10 cellular contexts compared by ENCODE assay signal in the genomic region with DNA sequence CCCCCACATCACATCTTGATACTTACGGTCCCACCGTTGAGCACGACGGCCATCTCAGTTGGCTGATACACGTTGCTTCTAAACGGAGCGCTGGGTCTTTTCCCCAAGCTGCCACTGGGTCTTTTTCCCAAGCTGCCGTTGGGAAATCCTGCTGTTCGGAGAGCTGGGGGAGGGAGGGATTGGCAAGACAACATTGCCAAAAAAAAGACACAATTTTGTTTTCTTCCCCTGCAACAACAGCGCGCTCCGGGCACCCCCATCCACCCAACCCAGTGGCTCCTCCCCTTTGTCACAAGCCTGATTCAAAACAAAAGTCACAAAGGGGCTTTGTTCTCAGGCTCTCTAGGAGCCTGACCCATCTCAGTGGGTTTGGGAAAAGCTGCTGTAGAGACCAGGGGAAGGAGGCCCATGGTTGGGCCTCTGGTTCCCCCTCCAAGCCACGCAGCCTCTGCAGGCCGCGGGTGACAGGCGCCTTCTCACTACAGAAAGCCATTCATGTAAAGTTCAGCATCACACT. TPM values are rescaled to one million over a fixed set of nuclear protein-coding genes. Genes with fewer than 3 reads are reported as not detected.
DNase-seq lines count a peak whose midpoint lies in the region; ATAC-seq, FAIRE-seq and TF ChIP-seq lines count a peak whose summit lies in the region.
"Had no signal": no experiment of that assay in that cellular context is flagged by ENCODE, and none has a peak within 500 bp of the region (broad histone marks: within the 10 kb centered on the region; RNA-seq: fewer than 3 reads in every experiment).

No MANE protein-coding gene starts in this region.

- no peak for FAIRE-seq in kidney (lab: Jason Lieb, UNC)

- TF ChIP-seq CTCF in kidney (IDR thresholded peaks at IDR 0.05; ENCODE audit: borderline replicate concordance, extremely low read depth, insufficient read depth) (no peak), BE2C (IDR thresholded peaks at IDR 0.05; ENCODE audit: low read depth, low read length) (no peak)

- ATAC-seq in Right ventricle myocardium superior (ENCODE audit: poor library complexity) = peak; percentile 27
- ATAC-seq: CD8-positive, alpha-beta T cell had no signal

- H3K27me3 ChIP-seq in BE2C = no peaks in the 10 kb centered on the region

- H3K4me3 ChIP-seq in kidney (ENCODE audit: low read length in 2 of 2) (no peak overlapping the region), BE2C (ENCODE audit: low read depth, low read length) (no peak overlapping the region)

- H3K9me3 ChIP-seq in kidney (ENCODE audit: control insufficient read depth in 1 of 2, low read length in 2 of 2) (no peaks in the 10 kb centered on the region), BE2C (no peaks in the 10 kb centered on the region)

- H3K4me1 ChIP-seq in kidney (ENCODE audit: control insufficient read depth in 1 of 2, insufficient read depth in 1 of 2, low read depth in 1 of 2, low read length in 2 of 2) (peaks cover 0 to 4% of the 10 kb centered on the region in 2 donors), BE2C (no peaks in the 10 kb centered on the region)

- H3K36me3 ChIP-seq in kidney (ENCODE audit: control insufficient read depth in 1 of 2, insufficient read depth in 2 of 2, low read length in 2 of 2) = peaks cover 5 to 21% of the 10 kb centered on the region in 2 donors
- no peaks in the 10 kb centered on the region for H3K36me3 ChIP-seq in BE2C

- peak overlapping the region; percentile 99 for H3K27ac ChIP-seq in temporal lobe (ENCODE audit: low read depth, low read length)
- no peak overlapping the region for H3K27ac ChIP-seq in kidney (ENCODE audit: low read depth in 2 of 2, low read length in 2 of 2)

- DNase-seq in anterior cingulate cortex (lab: John Stamatoyannopoulos, UW) (peak in 55 of 58 donors; percentile 32 to 95 (median 81)), Right ventricle myocardium superior (no peak), midbrain (lab: John Stamatoyannopoulos, UW) (peak; percentile 93), kidney (no peak), COLO668 (lab: John Stamatoyannopoulos, UW; ENCODE audit: unreplicated experiment) (no peak), BE2C (no peak)
- DNase-seq: CD8-positive, alpha-beta T cell; NCI-H1930; NCI-H748 treated with DMSO at 0.1 percent for 48 hours had no signal

- intact Hi-C loops in Right ventricle myocardium superior (cut with DNase I) (no loop called here), kidney (cut with DNase I) (no loop called here)

- H3K9ac ChIP-seq in kidney (ENCODE audit: low read length in 2 of 2) = no peak overlapping the region

RNA-seq across cellular contexts. Expression of a gene that starts 22.8 kb away (rescaled TPM):
- total RNA-seq in Right ventricle myocardium superior = 83.7 TPM
- 37.9 TPM for total RNA-seq in temporal lobe
- 53.1 TPM for total RNA-seq in kidney
- 66.3 TPM for polyA plus RNA-seq in kidney (ENCODE audit: insufficient read depth, low read depth, low replicate concordance)
- 0.48 TPM for polyA plus RNA-seq in BE2C (2012; ENCODE audit: insufficient read depth, insufficient read length, low read depth)

Comparison
In these comparisons a context has a peak if more than half of its experiments do, and no peak if none do; other contexts are left out.
1. DNase-seq: peak in anterior cingulate cortex (55 of 58) and midbrain (single experiment); none in Right ventricle myocardium superior (single experiment), kidney (single experiment), COLO668 (single experiment) and BE2C (single experiment).